In genomic region chr12:109346920-109347319, GRCh38 we compare ENCODE assay signal across 2 cellular contexts.
TF ChIP-seq lines count a peak whose summit lies in the region.

No MANE protein-coding gene starts in this region.

TF ChIP-seq in SK-N-SH, 30 proteins besides CTCF, POLR2A, EP300 and RAD21 (continued from another document):
- TF ChIP-seq MEF2A (IDR thresholded peaks at IDR 0.05; ENCODE audit: borderline replicate concordance, low read depth) (no peak), FOSL2 (IDR thresholded peaks at IDR 0.05; ENCODE audit: borderline replicate concordance, low read depth) (no peak), POLR2AphosphoS5 (IDR thresholded peaks at IDR 0.05; ENCODE audit: low read depth, low read length) (no peak), EZH2phosphoT487 (IDR thresholded peaks at IDR 0.05; ENCODE audit: borderline replicate concordance, low read depth) (no peak)

TF ChIP-seq in SK-N-SH treated with all-trans-retinoic acid at 6 μM for 48 hours, 23 proteins besides CTCF, POLR2A, EP300 and RAD21 (continued from another document):
- TF ChIP-seq, protein P1, sequence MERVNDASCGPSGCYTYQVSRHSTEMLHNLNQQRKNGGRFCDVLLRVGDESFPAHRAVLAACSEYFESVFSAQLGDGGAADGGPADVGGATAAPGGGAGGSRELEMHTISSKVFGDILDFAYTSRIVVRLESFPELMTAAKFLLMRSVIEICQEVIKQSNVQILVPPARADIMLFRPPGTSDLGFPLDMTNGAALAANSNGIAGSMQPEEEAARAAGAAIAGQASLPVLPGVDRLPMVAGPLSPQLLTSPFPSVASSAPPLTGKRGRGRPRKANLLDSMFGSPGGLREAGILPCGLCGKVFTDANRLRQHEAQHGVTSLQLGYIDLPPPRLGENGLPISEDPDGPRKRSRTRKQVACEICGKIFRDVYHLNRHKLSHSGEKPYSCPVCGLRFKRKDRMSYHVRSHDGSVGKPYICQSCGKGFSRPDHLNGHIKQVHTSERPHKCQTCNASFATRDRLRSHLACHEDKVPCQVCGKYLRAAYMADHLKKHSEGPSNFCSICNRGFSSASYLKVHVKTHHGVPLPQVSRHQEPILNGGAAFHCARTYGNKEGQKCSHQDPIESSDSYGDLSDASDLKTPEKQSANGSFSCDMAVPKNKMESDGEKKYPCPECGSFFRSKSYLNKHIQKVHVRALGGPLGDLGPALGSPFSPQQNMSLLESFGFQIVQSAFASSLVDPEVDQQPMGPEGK (CRISPR knock-in tag; IDR thresholded peaks at IDR 0.05; ENCODE audit: borderline replicate concordance) = no peak
